Comparison of ENCODE assay signal across 8 cellular contexts in the genomic region with DNA sequence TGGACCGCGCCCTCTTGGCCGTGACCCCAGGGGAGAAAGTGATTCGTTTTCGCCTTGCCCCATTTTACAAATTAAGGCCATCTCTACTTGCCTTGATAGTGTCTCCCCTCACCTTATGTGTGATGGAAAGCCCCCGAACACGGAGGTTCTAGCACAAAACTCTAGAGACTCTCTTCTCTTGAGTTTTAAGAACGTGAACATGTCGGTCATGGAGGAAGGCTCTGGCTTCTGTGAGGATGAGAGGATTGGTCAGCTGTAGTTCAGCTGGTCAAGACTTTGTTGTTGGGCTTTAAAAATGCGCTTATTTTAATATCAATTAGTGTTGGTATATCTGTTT. TPM values are rescaled to one million over a fixed set of nuclear protein-coding genes. Genes with fewer than 3 reads are reported as not detected.
A peak's percentile ranks its signal among the peaks of the same experiment; 100 is the strongest.
DNase-seq lines count a peak whose midpoint lies in the region; ATAC-seq, FAIRE-seq and TF ChIP-seq lines count a peak whose summit lies in the region.

No MANE protein-coding gene starts in this region.

- dilution Hi-C loops in endothelial cell of umbilical vein (cut with MboI; ENCODE audit: extremely low pct_ligation_motif_present, low sequenced_read_pairs) = no loop called here

- CTCF ChIA-PET in CD4-positive, alpha-beta T cell (lab: Charles Lee) = interaction anchor here (0.6 to 2.4 kb wide), 2 partner anchors 108 to 759 kb away, joined by 3 to 6 read pairs; partner anchors contain the start of gene GORASP2
- CTCF ChIA-PET in endothelial cell of umbilical vein (lab: Charles Lee) = interaction anchor here (0.7 to 2.5 kb wide), 8 partner anchors 13 to 439 kb away, joined by 3 to 14 read pairs (median 6); no protein-coding TSS in a partner anchor

- H4K20me1 ChIP-seq in OCI-LY1 (ENCODE audit: insufficient read depth, low read length) (no peaks in the 10 kb centered on the region), endothelial cell of umbilical vein (replicated peaks; ENCODE audit: control insufficient read depth, extremely low read depth, insufficient read depth, low read length) (no peaks in the 10 kb centered on the region)

- H3K79me2 ChIP-seq in OCI-LY1 (ENCODE audit: insufficient read depth, low read length) (peaks cover 16% of the 10 kb centered on the region), endothelial cell of umbilical vein (ENCODE audit: control insufficient read depth, insufficient read depth, low read length) (peaks cover 55% of the 10 kb centered on the region)

- no peaks in the 10 kb centered on the region for H3K27me3 Mint-ChIP-seq in CD4-positive, alpha-beta T cell
- H3K27me3 Mint-ChIP-seq in neural crest cell (ENCODE audit: low read depth) = peaks cover 6% of the 10 kb centered on the region

- no peaks in the 10 kb centered on the region for H3F3A ChIP-seq in OCI-LY1 (ENCODE audit: insufficient read depth, low read length)

- peak overlapping the region; percentile 77 for H3K9ac ChIP-seq in OCI-LY1 (ENCODE audit: low read length)
- peak overlapping the region; percentile 94 for H3K9ac ChIP-seq in endothelial cell of umbilical vein (replicated peaks; ENCODE audit: extremely low read depth, insufficient read depth, low read length)

- H3K4me1 Mint-ChIP-seq in CD4-positive, alpha-beta T cell (ENCODE audit: low read depth) = peaks cover 40% of the 10 kb centered on the region
- H3K4me1 Mint-ChIP-seq in neural crest cell = peaks cover 23% of the 10 kb centered on the region

- H3K4me3 Mint-ChIP-seq in CD4-positive, alpha-beta T cell = peak overlapping the region; percentile 96
- peak overlapping the region; percentile 91 for H3K4me3 Mint-ChIP-seq in neural crest cell

- no peak for FAIRE-seq in endothelial cell of umbilical vein (lab: Jason Lieb, UNC)

- H3K27me3 ChIP-seq in CD4-positive, alpha-beta T cell (ENCODE audit: control insufficient read depth, insufficient read depth, low read length) = no peaks in the 10 kb centered on the region
- H3K27me3 ChIP-seq in OCI-LY1 (ENCODE audit: insufficient read depth, low read length) = no peaks in the 10 kb centered on the region
- H3K27me3 ChIP-seq in endothelial cell of umbilical vein (ENCODE audit: control insufficient read depth in 2 of 2, insufficient read depth in 2 of 2, low read length in 2 of 2) = peaks cover 0 to 4% of the 10 kb centered on the region in 2 experiments

- intact Hi-C loops in CD4-positive, alpha-beta T cell (cut with DNase I, micrococcal nuclease) = loop anchor here in 1 of 2 experiments (5.0 to 10.0 kb wide), 4 partner anchors 234 to 867 kb away; partner anchors contain the start of genes DCAF17, HAT1, METTL8 and PDK1
- intact Hi-C loops in endothelial cell of umbilical vein (cut with micrococcal nuclease) = loop anchor here (5.0 kb wide), 2 partner anchors 116 to 414 kb away; partner anchors contain the start of gene DLX2

- no peak for DNase-seq in CD4-positive, alpha-beta T cell
- DNase-seq in endothelial cell of umbilical vein (ENCODE audit: low read depth, low spot score) (no peak), neural crest cell (ENCODE audit: low read depth, low spot score) (no peak), NCI-H2196 (lab: John Stamatoyannopoulos, UW; ENCODE audit: unreplicated experiment) (no peak)
- DNase-seq in stimulated activated CD4-positive, alpha-beta T cell treated with anti-CD3 and anti-CD28 coated beads, Interleukin-1b, Interleukin-23, amount 100 ng/mL, for 48 hours = no peak
- no peak for DNase-seq in stimulated activated CD4-positive, alpha-beta T cell treated with anti-CD3 and anti-CD28 coated beads, Interleukin-2, amount 100 ng/mL, for 24 hours

- no TSS peak for BruUV-seq in endothelial cell of umbilical vein (replicated peaks; lab: Mats Ljungman, UMichigan)

- H3K27ac Mint-ChIP-seq in CD4-positive, alpha-beta T cell = peak overlapping the region; percentile 82
- H3K27ac Mint-ChIP-seq in neural crest cell (ENCODE audit: unreplicated experiment) = peak overlapping the region; percentile 96

- POLR2A ChIA-PET in CD4-positive, alpha-beta T cell (lab: Charles Lee) = interaction anchor here (0.6 to 1.4 kb wide), 4 partner anchors 11 to 759 kb away, joined by 3 to 6 read pairs (median 4); partner anchors contain the start of gene GORASP2
- POLR2A ChIA-PET in endothelial cell of umbilical vein (lab: Charles Lee) = interaction anchor here (0.5 kb wide), 1 partner anchor 322 kb away, joined by 3 read pairs; no protein-coding TSS in a partner anchor

- no peaks in the 10 kb centered on the region for H3K9me3 ChIP-seq in CD4-positive, alpha-beta T cell (ENCODE audit: control insufficient read depth, low read length)
- H3K9me3 ChIP-seq in OCI-LY1 (ENCODE audit: low read length) = peaks cover 6% of the 10 kb centered on the region
- H3K9me3 ChIP-seq in endothelial cell of umbilical vein (replicated peaks; ENCODE audit: control insufficient read depth, insufficient read depth, low read length) = no peaks in the 10 kb centered on the region

- H3K4me2 ChIP-seq in OCI-LY1 (ENCODE audit: low read length) (peak overlapping the region; percentile 94), endothelial cell of umbilical vein (ENCODE audit: insufficient read depth, low read length) (peak overlapping the region; percentile 94)

- H3K4me3 ChIP-seq in OCI-LY1 (ENCODE audit: low read depth, low read length, poor library complexity, severe bottlenecking) (peak overlapping the region; percentile 85), endothelial cell of umbilical vein (replicated peaks in 1 of 3; ENCODE audit: insufficient read depth in 1 of 3, low read depth in 1 of 3, low read length in 3 of 3) (peak overlapping the region; percentile 84 to 97 (median 96))

- peaks cover 28% of the 10 kb centered on the region for H3K36me3 ChIP-seq in OCI-LY1 (ENCODE audit: insufficient read depth, low read length)
- H3K36me3 ChIP-seq in endothelial cell of umbilical vein (ENCODE audit: control insufficient read depth in 2 of 2, extremely low read depth in 1 of 2, insufficient read depth in 2 of 2, low read length in 2 of 2) = peaks cover 0 to 9% of the 10 kb centered on the region in 2 experiments

- no peaks in the 10 kb centered on the region for H3K9me2 ChIP-seq in OCI-LY1 (ENCODE audit: low read depth, low read length)

- H3K36me3 Mint-ChIP-seq in CD4-positive, alpha-beta T cell (ENCODE audit: low read depth) = peaks cover 47% of the 10 kb centered on the region
- peaks cover 2% of the 10 kb centered on the region for H3K36me3 Mint-ChIP-seq in neural crest cell (ENCODE audit: low read depth)

- no peak overlapping the region for H3K27ac ChIP-seq in CD4-positive, alpha-beta T cell (ENCODE audit: low read depth, low read length)
- no peak overlapping the region for H3K27ac ChIP-seq in OCI-LY1 (ENCODE audit: low read depth, low read length, poor library complexity, severe bottlenecking)
- peak overlapping the region; percentile 75 for H3K27ac ChIP-seq in endothelial cell of umbilical vein (ENCODE audit: insufficient read depth, low read depth, low read length)

- H2AFZ ChIP-seq in OCI-LY1 (ENCODE audit: low read length) (peak overlapping the region; percentile 76), endothelial cell of umbilical vein (ENCODE audit: low read depth, low read length) (peak overlapping the region; percentile 82)

- no peak for TF ChIP-seq POLR2A in endothelial cell of umbilical vein (IDR thresholded peaks at IDR 0.05; ENCODE audit: low read depth, low read length)

- H3K9me1 ChIP-seq in endothelial cell of umbilical vein (replicated peaks; ENCODE audit: control insufficient read depth, extremely low read depth, insufficient read depth, low read length) = no peaks in the 10 kb centered on the region

- no peak for TF ChIP-seq CTCF in CD4-positive, alpha-beta T cell (IDR thresholded peaks at IDR 0.05)
- TF ChIP-seq CTCF in OCI-LY1 (IDR thresholded peaks at IDR 0.05; ENCODE audit: low read length) (no peak), endothelial cell of umbilical vein (IDR thresholded peaks at IDR 0.05; ENCODE audit: extremely low read depth in 1 of 2, insufficient read depth in 1 of 2, low read depth in 1 of 2, low read length in 2 of 2) (no peak), neural crest cell (conservative IDR thresholded peaks at IDR 0.05) (no peak)

- peaks cover 12% of the 10 kb centered on the region for H3K4me1 ChIP-seq in OCI-LY1 (ENCODE audit: insufficient read depth, low read length, severe bottlenecking)
- H3K4me1 ChIP-seq in endothelial cell of umbilical vein (ENCODE audit: control insufficient read depth, extremely low read depth, insufficient read depth, low read length) = peaks cover 5% of the 10 kb centered on the region

- no peaks in the 10 kb centered on the region for H3K9me3 Mint-ChIP-seq in CD4-positive, alpha-beta T cell
- no peaks in the 10 kb centered on the region for H3K9me3 Mint-ChIP-seq in neural crest cell

- peak; percentile 12 for ATAC-seq in CD4-positive, alpha-beta T cell (ENCODE audit: poor library complexity)
- peak; percentile 9 for ATAC-seq in GM21528 (IDR thresholded peaks at IDR 0.05; ENCODE audit: low FRiP score, unreplicated experiment)

TF ChIP-seq in endothelial cell of umbilical vein, 7 proteins besides CTCF, POLR2A, EP300 and RAD21:
- TF ChIP-seq GATA2 (IDR thresholded peaks at IDR 0.05; ENCODE audit: insufficient read depth, insufficient read length, low read depth, low read length) = no peak
TF ChIP-seq in endothelial cell of umbilical vein: peak in this region for 0.

RNA-seq across cellular contexts. Expression of gene DYNC1I2, which starts 0.8 kb away (rescaled TPM):
- 10 to 100 TPM; 10.5 to 11.6 TPM for total RNA-seq in CD4-positive, alpha-beta T cell
- total RNA-seq in endothelial cell of umbilical vein (138 and 144 TPM in 2 replicates), neural crest cell (109 and 122 TPM in 2 replicates)
- 93.4 and 131 TPM in 2 replicates for polyA plus RNA-seq in endothelial cell of umbilical vein
- 122 and 129 TPM in 2 replicates for polyA plus RNA-seq in endothelial cell of umbilical vein (2011; cell fraction: cytosol; rRNA removed)
- polyA plus RNA-seq in endothelial cell of umbilical vein (2011; cell fraction: nucleus; rRNA removed) = 111 and 148 TPM in 2 replicates
- 148 and 150 TPM in 2 replicates for polyA plus RNA-seq in endothelial cell of umbilical vein (2012)
- 186 and 195 TPM in 2 replicates for polyA minus RNA-seq in endothelial cell of umbilical vein
- 13.1 TPM for polyA minus RNA-seq in endothelial cell of umbilical vein (2011; cell fraction: cytosol; rRNA and poly(A)+ RNA removed)
- 175 and 203 TPM in 2 replicates for polyA minus RNA-seq in endothelial cell of umbilical vein (2011; cell fraction: nucleus; rRNA and poly(A)+ RNA removed)
